22 cellular contexts compared by ENCODE assay signal in the genomic region with DNA sequence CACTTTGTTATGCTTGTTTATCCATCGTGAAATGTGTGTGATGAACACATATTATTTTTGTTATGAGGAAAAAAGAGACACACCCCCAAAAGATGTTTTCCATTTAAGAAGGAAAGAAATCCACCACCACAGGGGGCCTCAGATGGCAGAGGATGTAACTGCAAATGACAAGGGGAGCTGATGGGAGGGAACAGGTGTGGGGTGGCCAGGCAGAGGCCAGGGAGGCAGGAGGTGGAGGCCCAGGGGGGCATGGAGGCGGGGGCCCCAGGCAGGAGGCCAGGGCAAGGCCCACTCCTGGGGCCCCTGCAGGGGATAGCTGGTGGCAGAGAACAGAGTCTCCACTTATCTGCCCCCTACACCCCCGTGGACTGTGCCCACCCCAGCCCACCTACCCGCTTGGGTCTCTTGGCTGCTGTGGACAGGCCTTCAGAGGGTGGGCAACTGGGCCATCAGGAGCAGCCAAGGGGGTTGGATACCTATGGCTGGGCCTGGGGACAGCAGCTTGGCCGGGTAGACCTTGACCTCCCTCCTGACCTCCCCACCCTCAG. TPM values are rescaled to one million over a fixed set of nuclear protein-coding genes. Genes with fewer than 3 reads are reported as not detected.
DNase-seq lines count a peak whose midpoint lies in the region; ATAC-seq, FAIRE-seq and TF ChIP-seq lines count a peak whose summit lies in the region.
"Had no signal": no experiment of that assay in that cellular context is flagged by ENCODE, and none has a peak within 500 bp of the region (broad histone marks: within the 10 kb centered on the region; RNA-seq: fewer than 3 reads in every experiment).

No MANE protein-coding gene starts in this region.

- H3K9me3 ChIP-seq in HepG2 (ENCODE audit: low read length) = no peaks in the 10 kb centered on the region
- H3K9me3 ChIP-seq: BLaER1, HAP-1 had no signal

- no peak for DNase-seq in stimulated activated naive CD8-positive, alpha-beta T cell treated with anti-CD3 and anti-CD28 coated beads, Interleukin-15, amount 100 ng/mL, for 72 hours
- no peak for DNase-seq in stimulated activated naive CD8-positive, alpha-beta T cell treated with anti-CD3 and anti-CD28 coated beads, Interleukin-15, Interleukin-2, amounts not matched to agents 100 U/mL and 50 U/mL, for 24 hours
- no peak for DNase-seq in RWPE1 (ENCODE audit: low spot score)
- no peak for DNase-seq in HepG2 (ENCODE audit: low spot score)
- no peak for DNase-seq in cerebellum (ENCODE audit: low spot score)
- DNase-seq in NCI-H1436 treated with DMSO at 0.1 percent for 48 hours (lab: John Stamatoyannopoulos, UW) = no peak
- no peak for DNase-seq in activated CD8-positive, alpha-beta memory T cell treated with anti-CD3 and anti-CD28 coated beads, Interleukin-2, amount 50 U/mL, for 48 hours
- DNase-seq: 8988T; CD4-positive, alpha-beta memory T cell; DMS53; DND-41; EL; IMR-90 had no signal

- POLR2A ChIA-PET in RWPE1 (lab: Yijun Ruan, JAX; ENCODE audit: low non-redundant PET) = no interaction called here
- POLR2A ChIA-PET in HepG2 (lab: Yijun Ruan, JAX) = no interaction called here

- no peaks in the 10 kb centered on the region for H3K9me3 Mint-ChIP-seq in stimulated activated naive CD8-positive, alpha-beta T cell treated with anti-CD3 and anti-CD28 coated beads, Interleukin-15, amount 100 ng/mL, for 72 hours
- H3K9me3 Mint-ChIP-seq in stimulated activated memory B cell treated with anti-CD40 and anti-IgM and Interleukin-4, amounts not matched to agents 10 μg/mL and 1 μg/mL and 100 μg/mL, for 72 hours = no peaks in the 10 kb centered on the region
- H3K9me3 Mint-ChIP-seq: CD4-positive, alpha-beta memory T cell had no signal

- no peaks in the 10 kb centered on the region for H3K79me2 ChIP-seq in HepG2 (ENCODE audit: insufficient read depth, low read length)

- H3K27me3 Mint-ChIP-seq in stimulated activated naive CD8-positive, alpha-beta T cell treated with anti-CD3 and anti-CD28 coated beads, Interleukin-15, amount 100 ng/mL, for 72 hours = peaks cover 18% of the 10 kb centered on the region
- H3K27me3 Mint-ChIP-seq in stimulated activated memory B cell treated with anti-CD40 and anti-IgM and Interleukin-4, amounts not matched to agents 10 μg/mL and 1 μg/mL and 100 μg/mL, for 72 hours = peaks cover 30% of the 10 kb centered on the region

- H3K27ac Mint-ChIP-seq in stimulated activated naive CD8-positive, alpha-beta T cell treated with anti-CD3 and anti-CD28 coated beads, Interleukin-15, amount 100 ng/mL, for 72 hours = no peak overlapping the region
- H3K27ac Mint-ChIP-seq in stimulated activated memory B cell treated with anti-CD40 and anti-IgM and Interleukin-4, amounts not matched to agents 10 μg/mL and 1 μg/mL and 100 μg/mL, for 72 hours = no peak overlapping the region
- H3K27ac Mint-ChIP-seq: CD14-positive monocyte; CD4-positive, alpha-beta memory T cell had no signal

- CTCF ChIA-PET in RWPE1 (lab: Yijun Ruan, JAX) (no interaction called here), HepG2 (lab: Yijun Ruan, JAX; ENCODE audit: low intra/inter-chr PET ratio, low total read pairs) (no interaction called here)

- 67% methylated on average over 4 of the region's 5 CpGs for WGBS in HepG2 (ENCODE audit: low lambda C conversion rate)

- H3K4me1 Mint-ChIP-seq in stimulated activated naive CD8-positive, alpha-beta T cell treated with anti-CD3 and anti-CD28 coated beads, Interleukin-15, amount 100 ng/mL, for 72 hours = no peaks in the 10 kb centered on the region
- no peaks in the 10 kb centered on the region for H3K4me1 Mint-ChIP-seq in stimulated activated memory B cell treated with anti-CD40 and anti-IgM and Interleukin-4, amounts not matched to agents 10 μg/mL and 1 μg/mL and 100 μg/mL, for 72 hours
- H3K4me1 Mint-ChIP-seq: CD4-positive, alpha-beta memory T cell had no signal

- H3K9ac ChIP-seq in HepG2 (ENCODE audit: insufficient read depth, low read depth, low read length) = no peak overlapping the region
- H3K9ac ChIP-seq: BLaER1 had no signal

- TF ChIP-seq POLR2A in HepG2 (IDR thresholded peaks at IDR 0.05; ENCODE audit: insufficient read depth in 1 of 2, low read depth in 2 of 2, low read length in 2 of 2) = no peak

- no peak overlapping the region for H2AFZ ChIP-seq in HepG2 (ENCODE audit: low read length)

- peak; percentile 53 for ATAC-seq in stimulated activated naive CD8-positive, alpha-beta T cell treated with anti-CD3 and anti-CD28 coated beads, Interleukin-15, amount 100 ng/mL, for 72 hours
- ATAC-seq in stimulated activated naive CD8-positive, alpha-beta T cell treated with anti-CD3 and anti-CD28 coated beads, Interleukin-15, Interleukin-2, amounts not matched to agents 100 U/mL and 50 U/mL, for 24 hours = no peak
- ATAC-seq in HepG2 = no peak
- peak; percentile 44 for ATAC-seq in stimulated activated memory B cell treated with anti-CD40 and anti-IgM and Interleukin-4, amounts not matched to agents 10 μg/mL and 1 μg/mL and 100 μg/mL, for 72 hours

- H3K36me3 Mint-ChIP-seq in stimulated activated memory B cell treated with anti-CD40 and anti-IgM and Interleukin-4, amounts not matched to agents 10 μg/mL and 1 μg/mL and 100 μg/mL, for 72 hours = no peaks in the 10 kb centered on the region
- H3K36me3 Mint-ChIP-seq: CD14-positive monocyte; CD4-positive, alpha-beta memory T cell had no signal

- BruUV-seq in HepG2 (replicated peaks; lab: Mats Ljungman, UMichigan) = no TSS peak

- no peaks in the 10 kb centered on the region for H4K20me1 ChIP-seq in HepG2 (ENCODE audit: insufficient read depth, low read length)

- H3K27me3 ChIP-seq in HepG2 (ENCODE audit: control insufficient read depth in 1 of 2, insufficient read depth in 2 of 2, low read length in 2 of 2) = no peaks in the 10 kb centered on the region
- H3K27me3 ChIP-seq: BLaER1 had no signal

- intact Hi-C loops in HepG2 (cut with micrococcal nuclease; ENCODE audit: unreplicated experiment) = no loop called here

- peaks cover 51% of the 10 kb centered on the region for H3K4me1 ChIP-seq in HepG2 (ENCODE audit: insufficient read depth, low read length)
- H3K4me1 ChIP-seq: HAP-1 had no signal

- no peak overlapping the region for H3K4me2 ChIP-seq in HepG2 (ENCODE audit: low read depth, low read length)
- H3K4me2 ChIP-seq: BLaER1 had no signal

- no peak overlapping the region for H3K4me3 Mint-ChIP-seq in stimulated activated naive CD8-positive, alpha-beta T cell treated with anti-CD3 and anti-CD28 coated beads, Interleukin-15, amount 100 ng/mL, for 72 hours
- no peak overlapping the region for H3K4me3 Mint-ChIP-seq in stimulated activated memory B cell treated with anti-CD40 and anti-IgM and Interleukin-4, amounts not matched to agents 10 μg/mL and 1 μg/mL and 100 μg/mL, for 72 hours
- H3K4me3 Mint-ChIP-seq: CD14-positive monocyte; CD4-positive, alpha-beta memory T cell had no signal

- TF ChIP-seq EP300 in HepG2 (IDR thresholded peaks at IDR 0.05; ENCODE audit: low read depth in 2 of 2, low read length in 2 of 2) (no peak), HepG2 (CRISPR knock-in tag; IDR thresholded peaks at IDR 0.05; ENCODE audit: borderline replicate concordance) (no peak)

- no peak overlapping the region for H3K4me3 ChIP-seq in HepG2 (replicated peaks in 1 of 3; ENCODE audit: insufficient read depth in 1 of 3, low read depth in 2 of 3, low read length in 3 of 3)
- H3K4me3 ChIP-seq: BLaER1, HAP-1 had no signal

- TF ChIP-seq CTCF in RWPE1 (conservative IDR thresholded peaks at IDR 0.05; ENCODE audit: low read depth) (no peak), HepG2 (CRISPR knock-in tag; IDR thresholded peaks at IDR 0.05) (no peak)

- no peak for FAIRE-seq in HepG2 (lab: Jason Lieb, UNC)
- FAIRE-seq: GM12891, GM19239, H1 had no signal

- H3K27ac ChIP-seq in RWPE1 (peak overlapping the region; percentile 56), HepG2 (ENCODE audit: extremely low read length, insufficient read depth, low read length) (no peak overlapping the region)
- H3K27ac ChIP-seq: BLaER1, HL-60 had no signal

- no peak for TF ChIP-seq RAD21 in HepG2 (CRISPR knock-in tag; IDR thresholded peaks at IDR 0.05)

- in situ Hi-C loops in HepG2 (cut with HindIII; ENCODE audit: extremely low pct_ligation_motif_present, low pct_unique_long_range_greater_than_20kb) = no loop called here

- no peaks in the 10 kb centered on the region for H3K36me3 ChIP-seq in HepG2 (replicated peaks in 1 of 2; ENCODE audit: control insufficient read depth in 1 of 2, insufficient read depth in 2 of 2, low read length in 2 of 2)
- H3K36me3 ChIP-seq: BLaER1, HAP-1 had no signal

RNA-seq across cellular contexts. Expression of gene PPL, which starts 28.0 kb away (rescaled TPM):
- total RNA-seq in HepG2 (2016; rRNA removed; fragmentation: Illumina TruSeq; extraction: Trizol) (4.4 and 6.6 TPM in 2 replicates), cerebellum (3.3 TPM)
- 1.1 and 1.5 TPM in 2 replicates for total RNA-seq in HepG2 (2016; cell fraction: cytosol; rRNA removed; fragmentation: Illumina TruSeq; extraction: Trizol; ENCODE audit: low read depth)
- 3.3 and 6.8 TPM in 2 replicates for total RNA-seq in HepG2 (2016; cell fraction: insoluble cytoplasmic fraction; rRNA removed; fragmentation: Illumina TruSeq; extraction: Trizol)
- 1.8 and 2.4 TPM in 2 replicates for total RNA-seq in HepG2 (2016; cell fraction: membrane; rRNA removed; fragmentation: Illumina TruSeq; extraction: Trizol)
- 8.8 and 10.7 TPM in 2 replicates for total RNA-seq in HepG2 (2016; cell fraction: nucleus; rRNA removed; fragmentation: Illumina TruSeq; extraction: Trizol)
- 5.7 and 7.5 TPM in 2 replicates for polyA plus RNA-seq in HepG2 (2011; rRNA removed)
- polyA plus RNA-seq in HepG2 (2011; cell fraction: cytosol; rRNA removed) = 4.1 and 4.4 TPM in 2 replicates
- polyA plus RNA-seq in HepG2 (2011; cell fraction: nucleus; rRNA removed) = 19.1 and 22.6 TPM in 2 replicates
- polyA plus RNA-seq in HepG2 (2012) = 5.2 and 7.1 TPM in 2 replicates
- polyA plus RNA-seq in HepG2 (2016; cell fraction: cytosol; fragmentation: Illumina TruSeq; extraction: Trizol; ENCODE audit: low read depth) = 0.62 and 0.73 TPM in 2 replicates
- polyA plus RNA-seq in HepG2 (2016; cell fraction: insoluble cytoplasmic fraction; fragmentation: Illumina TruSeq; extraction: Trizol; ENCODE audit: low read depth) = 2.7 and 3.1 TPM in 2 replicates
- 0.72 and 0.92 TPM in 2 replicates for polyA plus RNA-seq in HepG2 (2016; cell fraction: membrane; fragmentation: Illumina TruSeq; extraction: Trizol; ENCODE audit: low read depth)
- polyA plus RNA-seq in HepG2 (2016; cell fraction: nucleus; fragmentation: Illumina TruSeq; extraction: Trizol; ENCODE audit: insufficient read depth, low read depth) = 14.4 and 14.5 TPM in 2 replicates
- polyA minus RNA-seq in HepG2 (2011; rRNA and poly(A)+ RNA removed; ENCODE audit: low replicate concordance) = 9.9 and 18.8 TPM in 2 replicates
- polyA minus RNA-seq in HepG2 (2011; cell fraction: cytosol; rRNA and poly(A)+ RNA removed) = 6.1 and 7.4 TPM in 2 replicates
- 7.3 and 10.2 TPM in 2 replicates for polyA minus RNA-seq in HepG2 (2011; cell fraction: nucleus; rRNA and poly(A)+ RNA removed)
- total RNA-seq: CD4-positive, alpha-beta memory T cell had no signal

RNA-seq across cellular contexts. Expression of gene SEC14L5, which starts 49.2 kb away (rescaled TPM):
- total RNA-seq in HepG2 (2016; rRNA removed; fragmentation: Illumina TruSeq; extraction: Trizol) = 0.36 and 0.42 TPM in 2 replicates
- 0.09 TPM in 1 of 2 replicates, not detected in the other for total RNA-seq in HepG2 (2016; cell fraction: cytosol; rRNA removed; fragmentation: Illumina TruSeq; extraction: Trizol; ENCODE audit: low read depth)
- 0.34 and 0.43 TPM in 2 replicates for total RNA-seq in HepG2 (2016; cell fraction: insoluble cytoplasmic fraction; rRNA removed; fragmentation: Illumina TruSeq; extraction: Trizol)
- 0.19 and 0.21 TPM in 2 replicates for total RNA-seq in HepG2 (2016; cell fraction: membrane; rRNA removed; fragmentation: Illumina TruSeq; extraction: Trizol)
- total RNA-seq in HepG2 (2016; cell fraction: nucleus; rRNA removed; fragmentation: Illumina TruSeq; extraction: Trizol) = 0.34 and 0.43 TPM in 2 replicates
- 0.40 and 0.60 TPM in 2 replicates for polyA plus RNA-seq in HepG2 (2011; rRNA removed)
- 0.31 and 0.44 TPM in 2 replicates for polyA plus RNA-seq in HepG2 (2011; cell fraction: cytosol; rRNA removed)
- 1.3 and 1.5 TPM in 2 replicates for polyA plus RNA-seq in HepG2 (2011; cell fraction: nucleus; rRNA removed)
- polyA plus RNA-seq in HepG2 (2012) = 0.59 and 1.0 TPM in 2 replicates
- polyA plus RNA-seq in HepG2 (2016; cell fraction: cytosol; fragmentation: Illumina TruSeq; extraction: Trizol; ENCODE audit: low read depth) = 0.02 TPM in 2 replicates
- polyA plus RNA-seq in HepG2 (2016; cell fraction: insoluble cytoplasmic fraction; fragmentation: Illumina TruSeq; extraction: Trizol; ENCODE audit: low read depth) = 0.32 and 0.43 TPM in 2 replicates
- polyA plus RNA-seq in HepG2 (2016; cell fraction: membrane; fragmentation: Illumina TruSeq; extraction: Trizol; ENCODE audit: low read depth) = 0.08 and 0.14 TPM in 2 replicates
- 0.31 and 0.41 TPM in 2 replicates for polyA plus RNA-seq in HepG2 (2016; cell fraction: nucleus; fragmentation: Illumina TruSeq; extraction: Trizol; ENCODE audit: insufficient read depth, low read depth)
- polyA minus RNA-seq in HepG2 (2011; rRNA and poly(A)+ RNA removed; ENCODE audit: low replicate concordance) = 0.16 and 1.5 TPM in 2 replicates
- 0.18 and 0.49 TPM in 2 replicates for polyA minus RNA-seq in HepG2 (2011; cell fraction: cytosol; rRNA and poly(A)+ RNA removed)
- polyA minus RNA-seq in HepG2 (2011; cell fraction: nucleus; rRNA and poly(A)+ RNA removed) = 0.64 and 0.75 TPM in 2 replicates
- 0.82 TPM for total RNA-seq in cerebellum
- total RNA-seq: CD4-positive, alpha-beta memory T cell; HT1080; IMR-90 had no signal
- polyA plus RNA-seq: CD4-positive, alpha-beta memory T cell had no signal

Comparison
In these comparisons a context has a peak if more than half of its experiments do, and no peak if none do; other contexts are left out.
1. ATAC-seq: peak in stimulated activated naive CD8-positive, alpha-beta T cell treated with anti-CD3 and anti-CD28 coated beads, Interleukin-15, amount 100 ng/mL, for 72 hours (single experiment) and stimulated activated memory B cell treated with anti-CD40 and anti-IgM and Interleukin-4, amounts not matched to agents 10 μg/mL and 1 μg/mL and 100 μg/mL, for 72 hours (single experiment); none in stimulated activated naive CD8-positive, alpha-beta T cell treated with anti-CD3 and anti-CD28 coated beads, Interleukin-15, Interleukin-2, amounts not matched to agents 100 U/mL and 50 U/mL, for 24 hours (single experiment) and HepG2 (single experiment).